ENCODE assay signal across 18 cellular contexts in genomic region chr9:119884411-119884810, GRCh38.
DNase-seq lines count a peak whose midpoint lies in the region; ATAC-seq lines count a peak whose summit lies in the region.
"Had no signal": no experiment of that assay in that cellular context is flagged by ENCODE, and none has a peak within 500 bp of the region (broad histone marks: within the 10 kb centered on the region; RNA-seq: fewer than 3 reads in every experiment).

No MANE protein-coding gene starts in this region.

- peak; percentile 28 for ATAC-seq in esophagus mucosa
- ATAC-seq: HepG2 had no signal

- DNase-seq in ELF-1 (ENCODE audit: low read depth, low spot score) (peak; percentile 6), M059J (ENCODE audit: low read depth) (peak; percentile 38), kidney tubule cell (ENCODE audit: low spot score) (peak; percentile 81), NCI-H748 treated with DMSO at 0.1 percent for 48 hours (lab: John Stamatoyannopoulos, UW) (no peak), activated T-cell treated with anti-CD3 and anti-CD28 coated beads for 4 hours (no peak), middle frontal gyrus (ENCODE audit: extremely low spot score, low spot score) (no peak), mesenteric fat pad (ENCODE audit: low spot score) (no peak)
- DNase-seq: Caco-2, DMS53, HFFc6, MM.1S, NCI-H1105 treated with DMSO at 0.1 percent for 48 hours, NCI-H187, NCI-H2171, NCI-H446 treated with DMSO at 0.1 percent for 48 hours, SHP77 treated with DMSO at 0.1 percent for 48 hours had no signal

Comparison
In these comparisons a context has a peak if more than half of its experiments do, and no peak if none do; other contexts are left out.
1. DNase-seq: peak in ELF-1 (single experiment), M059J (single experiment) and kidney tubule cell (single experiment); none in NCI-H748 treated with DMSO at 0.1 percent for 48 hours (single experiment), activated T-cell treated with anti-CD3 and anti-CD28 coated beads for 4 hours (single experiment), middle frontal gyrus (single experiment) and mesenteric fat pad (single experiment).